ENCODE assay signal across 8 cellular contexts in genomic region chr16:70694517-70695218, GRCh38. TPM values are rescaled to one million over a fixed set of nuclear protein-coding genes. Genes with fewer than 3 reads are reported as not detected.
DNase-seq lines count a peak whose midpoint lies in the region; ATAC-seq and TF ChIP-seq lines count a peak whose summit lies in the region.

No MANE protein-coding gene starts in this region.

- no peak overlapping the region for H3K4me3 ChIP-seq in AG04450 (ENCODE audit: low read depth, low read length)
- no peak overlapping the region for H3K4me3 ChIP-seq in neural progenitor cell

- peaks cover 11% of the 10 kb centered on the region for H3F3A ChIP-seq in neural progenitor cell (ENCODE audit: low read depth)

- TF ChIP-seq CTCF in AG04450 (IDR thresholded peaks at IDR 0.05; ENCODE audit: low read depth, low read length) = no peak
- TF ChIP-seq CTCF in neural progenitor cell (IDR thresholded peaks at IDR 0.05) = no peak

- H3K27me3 ChIP-seq in AG04450 (ENCODE audit: control insufficient read depth, insufficient read depth, low read length) (no peaks in the 10 kb centered on the region), neural progenitor cell (no peaks in the 10 kb centered on the region)

- no peaks in the 10 kb centered on the region for H3K36me3 ChIP-seq in neural progenitor cell

- no peak overlapping the region for H2AFZ ChIP-seq in neural progenitor cell (replicated peaks)

- peaks cover 18 to 19% of the 10 kb centered on the region in 2 donors for H3K4me1 Mint-ChIP-seq in effector memory CD8-positive, alpha-beta T cell (ENCODE audit: low read depth in 2 of 2)
- H3K4me1 Mint-ChIP-seq in neural progenitor cell = peaks cover 41% of the 10 kb centered on the region

- no peak overlapping the region for H3K4me3 Mint-ChIP-seq in effector memory CD8-positive, alpha-beta T cell
- H3K4me3 Mint-ChIP-seq in neural progenitor cell = no peak overlapping the region

- DNase-seq in AG04450 (ENCODE audit: low read depth, low spot score) = no peak
- peak; percentile 24 for DNase-seq in NCI-H1694 treated with DMSO at 0.1 percent for 48 hours (lab: John Stamatoyannopoulos, UW)
- no peak for DNase-seq in effector memory CD8-positive, alpha-beta T cell
- DNase-seq in neural progenitor cell (ENCODE audit: low spot score) = no peak
- DNase-seq in retina = no peak

- H3K27ac ChIP-seq in AG04450 (ENCODE audit: low read depth, low read length) (peak overlapping the region; percentile 77), neural progenitor cell (peak overlapping the region; percentile 65)

- no peaks in the 10 kb centered on the region for H3K9me3 Mint-ChIP-seq in effector memory CD8-positive, alpha-beta T cell
- no peaks in the 10 kb centered on the region for H3K9me3 Mint-ChIP-seq in neural progenitor cell

- H3K9me3 ChIP-seq in AG04450 (ENCODE audit: control insufficient read depth, insufficient read depth, low read length) (peaks cover 13% of the 10 kb centered on the region; the same call in 1 of the 2 replicates), neural progenitor cell (ENCODE audit: low read depth) (no peaks in the 10 kb centered on the region)

- ATAC-seq in effector memory CD8-positive, alpha-beta T cell (replicated peaks) = no peak
- ATAC-seq in HG02870 (IDR thresholded peaks at IDR 0.05; ENCODE audit: unreplicated experiment) (no peak), HG02981 (IDR thresholded peaks at IDR 0.05; ENCODE audit: unreplicated experiment) (no peak), GM19351 (IDR thresholded peaks at IDR 0.05; ENCODE audit: unreplicated experiment) (no peak)

- H3K4me2 ChIP-seq in neural progenitor cell = peak overlapping the region; percentile 55

- peaks cover 3% of the 10 kb centered on the region for H4K20me1 ChIP-seq in neural progenitor cell (ENCODE audit: low read depth)

- H3K79me2 ChIP-seq in neural progenitor cell (ENCODE audit: low read depth) = no peaks in the 10 kb centered on the region

- no peak overlapping the region for H3K9ac ChIP-seq in neural progenitor cell

- CTCF ChIA-PET in AG04450 (lab: Charles Lee) = no interaction called here

- POLR2A ChIA-PET in AG04450 (lab: Yijun Ruan, JAX) = interaction anchor here (1.0 to 1.3 kb wide), 2 partner anchors 9 to 44 kb away, joined by 3 to 5 read pairs; no protein-coding TSS in a partner anchor

- H3K36me3 Mint-ChIP-seq in effector memory CD8-positive, alpha-beta T cell (ENCODE audit: insufficient read depth) = peaks cover 7% of the 10 kb centered on the region
- peaks cover 3% of the 10 kb centered on the region for H3K36me3 Mint-ChIP-seq in neural progenitor cell

- no peaks in the 10 kb centered on the region for H3K27me3 Mint-ChIP-seq in effector memory CD8-positive, alpha-beta T cell
- peaks cover 7% of the 10 kb centered on the region for H3K27me3 Mint-ChIP-seq in neural progenitor cell (ENCODE audit: insufficient read depth, low read depth)

- peak overlapping the region; percentile 62 to 82 for H3K27ac Mint-ChIP-seq in effector memory CD8-positive, alpha-beta T cell
- peak overlapping the region; percentile 92 for H3K27ac Mint-ChIP-seq in neural progenitor cell

- H3K4me1 ChIP-seq in neural progenitor cell = peaks cover 30% of the 10 kb centered on the region

RNA-seq across cellular contexts. Expression of gene MTSS2, which starts 8.8 kb away (rescaled TPM):
- 57.9 and 80.1 TPM in 2 replicates for polyA plus RNA-seq in AG04450 (2011; rRNA removed)
- 55.0 and 67.0 TPM in 2 replicates for polyA minus RNA-seq in AG04450 (2011; rRNA and poly(A)+ RNA removed)
- total RNA-seq in neural progenitor cell (ENCODE audit: low replicate concordance) = 6.2 and 22.1 TPM in 2 replicates

RNA-seq across cellular contexts. Expression of gene IL34, which starts 48.3 kb away (rescaled TPM):
- polyA plus RNA-seq in AG04450 (2011; rRNA removed) = 3.0 and 5.1 TPM in 2 replicates
- 2.6 and 3.7 TPM in 2 replicates for polyA minus RNA-seq in AG04450 (2011; rRNA and poly(A)+ RNA removed)
- not detected in 2 replicates for total RNA-seq in neural progenitor cell (ENCODE audit: low replicate concordance)
